In genomic region chr1:201554167-201554600, GRCh38 we compare ENCODE assay signal across 16 cellular contexts. TPM values are rescaled to one million over a fixed set of nuclear protein-coding genes. Genes with fewer than 3 reads are reported as not detected.
DNase-seq lines count a peak whose midpoint lies in the region; ATAC-seq and TF ChIP-seq lines count a peak whose summit lies in the region.
"Had no signal": no experiment of that assay in that cellular context is flagged by ENCODE, and none has a peak within 500 bp of the region (broad histone marks: within the 10 kb centered on the region; RNA-seq: fewer than 3 reads in every experiment).

No MANE protein-coding gene starts in this region.

- H3K23ac ChIP-seq in neuronal stem cell (ENCODE audit: low read depth, low read length, poor library complexity): no peak overlapping the region

- H3K27ac ChIP-seq in SK-N-SH (ENCODE audit: low read depth in 2 of 2, low read length in 1 of 2) (peak overlapping the region in 1 of 2 experiments; percentile 95; a peak in 3 of 4 replicates), cardiac muscle cell (peak overlapping the region; percentile 7), neuronal stem cell (replicated peaks; ENCODE audit: low read length) (no peak overlapping the region), upper lobe of left lung (peak overlapping the region; percentile 72 to 84 (median 80)), breast epithelium (peak overlapping the region in 1 of 2 donors; percentile 66)
- H3K27ac ChIP-seq: 22Rv1, epithelial cell of prostate had no signal

- WGBS in SK-N-SH (ENCODE audit: low lambda C conversion rate): 92% methylated on average over 10 of the region's 10 CpGs
- no CpG with 5 or more reads among the region's 10 CpGs for WGBS in neuronal stem cell (ENCODE audit: extremely low coverage in 2 of 2, insufficient read length in 2 of 2, insufficient replicate concordance in 1 of 2), 2 donors
- 40 to 47% methylated on average over 10 of the region's 10 CpGs for WGBS in upper lobe of left lung, 2 donors

- TF ChIP-seq POLR2A in upper lobe of left lung (IDR thresholded peaks at IDR 0.05): no peak
- no peak for TF ChIP-seq POLR2A in breast epithelium (IDR thresholded peaks at IDR 0.05)

- H3K4ac ChIP-seq in neuronal stem cell (ENCODE audit: low read length): no peak overlapping the region

- no peaks in the 10 kb centered on the region for H3K9me2 ChIP-seq in SK-N-SH

- H2AFZ ChIP-seq in SK-N-SH (ENCODE audit: low read depth) (no peak overlapping the region), neuronal stem cell (ENCODE audit: low read length) (no peak overlapping the region)

- H3K4me2 ChIP-seq in SK-N-SH: peak overlapping the region; percentile 9
- no peak overlapping the region for H3K4me2 ChIP-seq in neuronal stem cell (ENCODE audit: insufficient read depth, low read length, poor library complexity, severe bottlenecking)

- H3K9ac ChIP-seq in SK-N-SH (no peak overlapping the region; the same call in 1 of the 2 replicates), neuronal stem cell (ENCODE audit: low read depth, low read length, poor library complexity) (no peak overlapping the region)

- H3K9me3 ChIP-seq in SK-N-SH (no peaks in the 10 kb centered on the region), cardiac muscle cell (ENCODE audit: low read depth) (no peaks in the 10 kb centered on the region), neuronal stem cell (replicated peaks in 1 of 2; ENCODE audit: control insufficient read depth in 2 of 2, insufficient read depth in 1 of 2, low read depth in 1 of 2, low read length in 2 of 2) (no peaks in the 10 kb centered on the region), upper lobe of left lung (no peaks in the 10 kb centered on the region), breast epithelium (no peaks in the 10 kb centered on the region)
- H3K9me3 ChIP-seq: Caco-2 had no signal

- TF ChIP-seq RAD21 in SK-N-SH (IDR thresholded peaks at IDR 0.05; ENCODE audit: low read length): no peak

- H2BK15ac ChIP-seq in neuronal stem cell (ENCODE audit: low read length): no peak overlapping the region

- no peak overlapping the region for H2BK5ac ChIP-seq in neuronal stem cell (ENCODE audit: low read length)

- H3K14ac ChIP-seq in neuronal stem cell (ENCODE audit: low read length): no peak overlapping the region

- H3K4me1 ChIP-seq in SK-N-SH (ENCODE audit: control insufficient read depth in 1 of 2, insufficient read depth in 2 of 2, low read depth in 1 of 2, low read length in 1 of 2) (peaks cover 46 to 65% of the 10 kb centered on the region in 2 experiments), cardiac muscle cell (ENCODE audit: low read depth) (peaks cover 9% of the 10 kb centered on the region), neuronal stem cell (ENCODE audit: control insufficient read depth in 2 of 2, insufficient read depth in 1 of 2, low read depth in 1 of 2, low read length in 2 of 2) (peaks cover 0 to 7% of the 10 kb centered on the region in 2 donors), upper lobe of left lung (peaks cover 28 to 59% (median 46%) of the 10 kb centered on the region in 4 donors), breast epithelium (peaks cover 0 to 3% of the 10 kb centered on the region in 2 donors)
- H3K4me1 ChIP-seq: Caco-2 had no signal

- H4K20me1 ChIP-seq in SK-N-SH (ENCODE audit: insufficient read depth): peaks cover 38% of the 10 kb centered on the region

- intact Hi-C loops in breast epithelium (cut with DNase I; ENCODE audit: low total_unique reads): no loop called here

- H4K8ac ChIP-seq in neuronal stem cell (ENCODE audit: low read depth, low read length): no peak overlapping the region

- H3K4me3 ChIP-seq in SK-N-SH (ENCODE audit: low read depth in 2 of 2, low read length in 1 of 2) (no peak overlapping the region), cardiac muscle cell (no peak overlapping the region), neuronal stem cell (ENCODE audit: low read length in 2 of 2) (no peak overlapping the region), upper lobe of left lung (no peak overlapping the region), breast epithelium (no peak overlapping the region)

- H3F3A ChIP-seq in SK-N-SH (replicated peaks; ENCODE audit: insufficient read depth): peaks cover 60% of the 10 kb centered on the region

- POLR2A ChIA-PET in SK-N-SH (lab: Yijun Ruan, JAX): no interaction called here

- H2AK5ac ChIP-seq in neuronal stem cell (ENCODE audit: low read depth, low read length): peak overlapping the region; percentile 10

- peaks cover 100% of the 10 kb centered on the region for H3K79me2 ChIP-seq in SK-N-SH (ENCODE audit: insufficient read depth)

- TF ChIP-seq CTCF in SK-N-SH (IDR thresholded peaks at IDR 0.05) (no peak), cardiac muscle cell (IDR thresholded peaks at IDR 0.05; ENCODE audit: low read depth, low read length) (no peak), upper lobe of left lung (IDR thresholded peaks at IDR 0.05) (no peak), breast epithelium (IDR thresholded peaks at IDR 0.05) (no peak)

- no peak for TF ChIP-seq EP300 in SK-N-SH (IDR thresholded peaks at IDR 0.05; ENCODE audit: borderline replicate concordance in 1 of 2, low read depth in 1 of 2, low read length in 1 of 2)
- no peak for TF ChIP-seq EP300 in upper lobe of left lung (IDR thresholded peaks at IDR 0.05)

- no peak for ATAC-seq in SK-N-SH treated with all-trans-retinoic acid at 6 μM for 48 hours
- no peak for ATAC-seq in upper lobe of left lung (ENCODE audit: low FRiP score in 2 of 2)

- H2BK12ac ChIP-seq in neuronal stem cell (ENCODE audit: low read length): no peak overlapping the region

- H3K27me3 ChIP-seq in SK-N-SH (ENCODE audit: insufficient read depth) (no peaks in the 10 kb centered on the region), cardiac muscle cell (no peaks in the 10 kb centered on the region), neuronal stem cell (ENCODE audit: control insufficient read depth in 3 of 3, insufficient read depth in 3 of 3, low read depth in 1 of 3, low read length in 3 of 3) (no peaks in the 10 kb centered on the region), upper lobe of left lung (no peaks in the 10 kb centered on the region), breast epithelium (no peaks in the 10 kb centered on the region)

- DNase-seq in SK-N-SH (no peak), cardiac muscle cell (ENCODE audit: low read depth in 1 of 2, low spot score in 1 of 2) (peak in 1 of 2 donors; percentile 40), neuronal stem cell (ENCODE audit: low spot score) (no peak), upper lobe of left lung (no peak), NOMO-1 treated with DMSO at 0.1 percent for 48 hours (lab: John Stamatoyannopoulos, UW; ENCODE audit: unreplicated experiment) (no peak), HCEC 1CT (no peak), breast epithelium (ENCODE audit: low spot score in 2 of 2) (no peak)
- DNase-seq: activated CD4-positive, alpha-beta T cell treated with anti-CD3 and anti-CD28 coated beads, Interleukin-2, amount 50 U/mL, for 48 hours; activated naive CD8-positive, alpha-beta T cell treated with anti-CD3 and anti-CD28 coated beads, Interleukin-2, amount 10 ng/mL, durations not matched to agents 7 days and 5 days; activated T-cell treated with anti-CD3 and anti-CD28 coated beads, Interleukin-2, amount 50 U/mL, for 48 hours; Caco-2; kidney glomerular epithelial cell; NCI-H526 treated with DMSO at 0.1 percent for 48 hours had no signal

- peaks cover under 1% of the 10 kb centered on the region for H3K79me1 ChIP-seq in neuronal stem cell (ENCODE audit: low read depth, low read length)

- H4K91ac ChIP-seq in neuronal stem cell (ENCODE audit: low read depth, low read length, poor library complexity): no peak overlapping the region

- CTCF ChIA-PET in SK-N-SH (lab: Yijun Ruan, JAX): interaction anchor here (1.2 to 12.3 kb wide), 7 partner anchors 10 to 419 kb away, joined by 3 to 176 read pairs (median 10); partner anchors contain the start of gene NAV1

- peak overlapping the region; percentile 4 for H3K18ac ChIP-seq in neuronal stem cell (ENCODE audit: low read length)

- H3K36me3 ChIP-seq in SK-N-SH (replicated peaks in 1 of 2; ENCODE audit: control insufficient read depth in 1 of 2, insufficient read depth in 2 of 2, low read length in 1 of 2) (peaks cover 0 to 6% of the 10 kb centered on the region in 2 experiments), cardiac muscle cell (no peaks in the 10 kb centered on the region), neuronal stem cell (replicated peaks in 1 of 2; ENCODE audit: control insufficient read depth in 2 of 2, insufficient read depth in 2 of 2, low read length in 2 of 2) (no peaks in the 10 kb centered on the region), upper lobe of left lung (no peaks in the 10 kb centered on the region), breast epithelium (no peaks in the 10 kb centered on the region)

- no peak overlapping the region for H2BK120ac ChIP-seq in neuronal stem cell (ENCODE audit: low read depth, low read length)

TF ChIP-seq in SK-N-SH, 30 proteins besides CTCF, POLR2A, EP300 and RAD21 (continues in another document):
- TF ChIP-seq TEAD4 (IDR thresholded peaks at IDR 0.05; ENCODE audit: borderline replicate concordance, insufficient read depth) (no peak), RCOR1 (IDR thresholded peaks at IDR 0.05; ENCODE audit: low read length) (no peak), FOSL2 (IDR thresholded peaks at IDR 0.05; ENCODE audit: borderline replicate concordance, low read depth) (no peak)

TF ChIP-seq in SK-N-SH treated with all-trans-retinoic acid at 6 μM for 48 hours, 23 proteins besides CTCF, POLR2A, EP300 and RAD21:
- TF ChIP-seq ARNTL (CRISPR knock-in tag; IDR thresholded peaks at IDR 0.05; ENCODE audit: borderline replicate concordance, low read depth) (no peak), BACH2 (CRISPR knock-in tag; IDR thresholded peaks at IDR 0.05; ENCODE audit: borderline replicate concordance) (no peak)

RNA-seq across cellular contexts. Expression of gene NAV1, which starts 15.3 kb away (rescaled TPM):
- polyA plus RNA-seq in SK-N-SH (2012; rRNA removed) (13.3 and 16.1 TPM in 2 replicates), cardiac muscle cell (99.0 and 127 TPM in 2 replicates)
- 11.1 and 14.3 TPM in 2 replicates for polyA plus RNA-seq in SK-N-SH (2012; cell fraction: cytosol; rRNA removed)
- polyA plus RNA-seq in SK-N-SH (2012; cell fraction: nucleus; rRNA removed): 39.7 and 44.9 TPM in 2 replicates
- total RNA-seq in cardiac muscle cell (113 and 151 TPM in 2 replicates), upper lobe of left lung (10 to 100 TPM; 15.2 to 41.0 (median 24.1) TPM), breast epithelium (10 to 100 TPM; 11.3 to 31.5 (median 22.7) TPM)
- polyA plus RNA-seq in neuronal stem cell (2013, experiment 1 of 2): 112 TPM
- 121 TPM for polyA plus RNA-seq in neuronal stem cell (2013, experiment 2 of 2)

RNA-seq across cellular contexts. Expression of gene CSRP1, which starts 47.3 kb away (rescaled TPM):
- polyA plus RNA-seq in SK-N-SH (2012; rRNA removed): 317 and 373 TPM in 2 replicates
- polyA plus RNA-seq in SK-N-SH (2012; cell fraction: cytosol; rRNA removed): 237 and 288 TPM in 2 replicates
- polyA plus RNA-seq in SK-N-SH (2012; cell fraction: nucleus; rRNA removed): 358 and 396 TPM in 2 replicates
- 135 and 174 TPM in 2 replicates for total RNA-seq in cardiac muscle cell
- polyA plus RNA-seq in cardiac muscle cell: 76.4 and 78.9 TPM in 2 replicates
- polyA plus RNA-seq in neuronal stem cell (2013, experiment 1 of 2): 31.8 TPM
- 29.5 TPM for polyA plus RNA-seq in neuronal stem cell (2013, experiment 2 of 2)
- total RNA-seq in upper lobe of left lung: 100 to 1,000 TPM; 200 to 495 (median 327) TPM
- 1,000 to 10,000 TPM in 1 of 3 donors, 100 to 1,000 TPM in 2; 186 to 1,491 (median 767) TPM for total RNA-seq in breast epithelium
